Comparison of ENCODE assay signal across 13 cellular contexts in the genomic region with DNA sequence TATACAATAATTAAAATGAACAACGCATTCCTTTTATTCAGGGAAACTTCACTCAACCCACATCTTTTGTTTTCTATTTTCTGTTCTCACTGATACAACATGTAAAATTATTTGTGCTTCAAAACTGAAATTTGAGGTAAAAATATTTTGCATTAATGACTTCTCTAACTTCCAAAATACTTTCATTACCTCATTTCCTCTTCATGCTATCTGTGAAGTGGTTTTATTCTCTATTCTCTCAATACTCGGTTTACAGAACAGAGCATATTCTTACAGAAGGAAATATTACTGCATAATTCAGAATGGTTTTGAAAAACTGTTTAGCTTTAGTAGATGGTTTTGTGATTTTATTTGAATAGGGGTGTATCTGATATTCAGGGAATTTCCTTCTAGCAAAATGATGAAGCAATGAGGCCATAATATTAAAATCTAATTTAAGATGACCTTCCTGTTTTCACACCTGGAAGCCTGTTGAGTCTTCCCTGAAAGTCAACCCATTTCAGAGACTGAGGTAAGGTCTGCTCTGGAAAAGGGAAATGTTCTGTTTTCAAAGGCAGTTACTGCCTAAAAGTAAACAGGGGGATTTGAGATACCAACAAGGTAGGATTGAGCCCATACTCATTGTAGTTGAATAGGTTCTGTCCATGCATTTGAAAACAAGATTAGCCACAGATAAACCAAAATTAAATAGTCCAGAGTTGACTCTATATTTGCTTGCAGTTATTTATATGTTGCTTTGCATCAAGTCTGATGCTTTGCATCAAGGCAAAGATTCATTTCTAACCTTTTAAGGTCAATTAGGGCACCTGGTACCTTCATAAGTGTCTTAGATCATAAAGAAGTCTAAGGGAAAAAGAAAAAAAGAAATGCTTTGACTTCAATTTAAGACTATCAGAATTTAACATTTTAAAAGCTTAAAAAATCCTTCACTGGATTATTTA. TPM values are rescaled to one million over a fixed set of nuclear protein-coding genes. Genes with fewer than 3 reads are reported as not detected.
DNase-seq lines count a peak whose midpoint lies in the region; ATAC-seq, FAIRE-seq and TF ChIP-seq lines count a peak whose summit lies in the region.
"Had no signal": no experiment of that assay in that cellular context is flagged by ENCODE, and none has a peak within 500 bp of the region (broad histone marks: within the 10 kb centered on the region; RNA-seq: fewer than 3 reads in every experiment).

No MANE protein-coding gene starts in this region.

- no peak overlapping the region for H3K4me3 ChIP-seq in keratinocyte (ENCODE audit: control insufficient read depth in 2 of 3, extremely low read depth in 1 of 3, insufficient read depth in 2 of 3, low read depth in 1 of 3, low read length in 3 of 3)
- no peak overlapping the region for H3K4me3 ChIP-seq in mesendoderm (ENCODE audit: low read length)
- H3K4me3 ChIP-seq: A549, lung had no signal

- no peak overlapping the region for H3K56ac ChIP-seq in mesendoderm (ENCODE audit: low read length)

- no peak overlapping the region for H3K27ac ChIP-seq in keratinocyte (ENCODE audit: control insufficient read depth, insufficient read depth, low read length)
- no peak overlapping the region for H3K27ac ChIP-seq in mesendoderm (ENCODE audit: low read depth, low read length)
- H3K27ac ChIP-seq: A549, VCaP had no signal

- TF ChIP-seq CTCF in keratinocyte (optimal IDR thresholded peaks at IDR 0.05 in 1 of 3, IDR thresholded peaks at IDR 0.05 in 1 of 3, conservative IDR thresholded peaks at IDR 0.05 in 1 of 3; ENCODE audit: extremely low read depth in 1 of 3, insufficient read depth in 2 of 3, low read length in 3 of 3), result no peak

- H3K9me1 ChIP-seq in keratinocyte (ENCODE audit: control insufficient read depth, extremely low read depth, insufficient read depth, low read length), result no peaks in the 10 kb centered on the region

- WGBS in mesendoderm (ENCODE audit: extremely low coverage, insufficient coverage, low lambda C conversion rate), result 100% methylated on average over 1 of the region's 2 CpGs

- H3K36me3 ChIP-seq in keratinocyte (ENCODE audit: control insufficient read depth in 2 of 2, extremely low read depth in 1 of 2, insufficient read depth in 2 of 2, low read length in 2 of 2), result no peaks in the 10 kb centered on the region
- H3K36me3 ChIP-seq in mesendoderm (ENCODE audit: control insufficient read depth, insufficient read depth, low read length), result no peaks in the 10 kb centered on the region

- H2BK15ac ChIP-seq in mesendoderm (replicated peaks; ENCODE audit: low read depth), result no peak overlapping the region

- dilution Hi-C loops in keratinocyte (cut with MboI; ENCODE audit: extremely low pct_ligation_motif_present, low sequenced_read_pairs), result no loop called here

- H3K79me2 ChIP-seq in keratinocyte (ENCODE audit: control insufficient read depth, insufficient read depth, low read length) (no peaks in the 10 kb centered on the region), mesendoderm (ENCODE audit: control insufficient read depth, insufficient read depth, low read length) (no peaks in the 10 kb centered on the region)

- FAIRE-seq in keratinocyte (lab: Jason Lieb, UNC), result peak; percentile 34
- FAIRE-seq: A549 had no signal

- H3K4ac ChIP-seq in mesendoderm (ENCODE audit: low read depth, low read length), result no peak overlapping the region

- no peak overlapping the region for H2BK120ac ChIP-seq in mesendoderm (ENCODE audit: low read depth, low read length)

- H2AK5ac ChIP-seq in mesendoderm (ENCODE audit: low read length), result no peak overlapping the region

- no peak overlapping the region for H3K23ac ChIP-seq in mesendoderm (ENCODE audit: low read length)

- H3K9me3 ChIP-seq in keratinocyte (ENCODE audit: control insufficient read depth, low read depth, low read length), result no peaks in the 10 kb centered on the region
- H3K9me3 ChIP-seq: A549 had no signal

- H4K5ac ChIP-seq in mesendoderm (ENCODE audit: low read length), result no peak overlapping the region

- H3K9ac ChIP-seq in keratinocyte (ENCODE audit: control insufficient read depth, extremely low read depth, insufficient read depth, low read length), result no peak overlapping the region
- H3K9ac ChIP-seq in mesendoderm (ENCODE audit: low read length), result no peak overlapping the region

- H3K4me1 ChIP-seq in keratinocyte (ENCODE audit: control insufficient read depth, extremely low read depth, insufficient read depth, low read length), result peaks cover 10% of the 10 kb centered on the region
- H3K4me1 ChIP-seq in mesendoderm (ENCODE audit: control insufficient read depth, low read depth, low read length), result no peaks in the 10 kb centered on the region

- ATAC-seq in activated CD4-positive, CD25-positive, alpha-beta regulatory T cell treated with anti-CD3 and anti-CD28 coated beads, Interleukin-2, amount 50 U/mL, for 24 hours, result peak; percentile 23 to 44
- peak; percentile 70 for ATAC-seq in GM21515 (IDR thresholded peaks at IDR 0.05; ENCODE audit: unreplicated experiment)
- peak; percentile 82 for ATAC-seq in HG03354 (IDR thresholded peaks at IDR 0.05; ENCODE audit: poor library complexity, severe bottlenecking, unreplicated experiment)
- no peak for ATAC-seq in SK-N-SH treated with all-trans-retinoic acid at 6 μM for 48 hours
- ATAC-seq: A549, right cardiac atrium had no signal

- H4K8ac ChIP-seq in mesendoderm (ENCODE audit: low read depth, low read length), result no peak overlapping the region

- no peaks in the 10 kb centered on the region for H3K79me1 ChIP-seq in mesendoderm (ENCODE audit: low read length)

- H3K27me3 ChIP-seq in keratinocyte (ENCODE audit: control insufficient read depth, extremely low read depth, insufficient read depth, low read length) (no peaks in the 10 kb centered on the region), mesendoderm (ENCODE audit: insufficient read depth, low read length, poor library complexity) (no peaks in the 10 kb centered on the region)

- H3K4me2 ChIP-seq in keratinocyte (ENCODE audit: control insufficient read depth, extremely low read depth, insufficient read depth, low read depth, low read length) (no peak overlapping the region), mesendoderm (ENCODE audit: low read length) (no peak overlapping the region)
- H3K4me2 ChIP-seq: A549 had no signal

- no peak overlapping the region for H2AFZ ChIP-seq in keratinocyte (ENCODE audit: control insufficient read depth, low read length)

- H4K20me1 ChIP-seq in keratinocyte (ENCODE audit: control insufficient read depth, extremely low read depth, insufficient read depth, low read length), result no peaks in the 10 kb centered on the region

- DNase-seq in activated CD4-positive, CD25-positive, alpha-beta regulatory T cell treated with anti-CD3 and anti-CD28 coated beads, Interleukin-2, amount 50 U/mL, for 72 hours, result no peak
- DNase-seq in keratinocyte (ENCODE audit: low read depth, low spot score), result no peak
- no peak for DNase-seq in mesendoderm
- no peak for DNase-seq in stimulated activated CD4-positive, alpha-beta T cell treated with anti-CD3 and anti-CD28 coated beads, Interleukin-2, amount 100 ng/mL, for 48 hours
- DNase-seq: NCI-H524 treated with DMSO at 0.1 percent for 48 hours, right cardiac atrium had no signal

- no peak overlapping the region for H2BK5ac ChIP-seq in mesendoderm (ENCODE audit: low read length)

- no peak overlapping the region for H3K18ac ChIP-seq in mesendoderm (ENCODE audit: low read length)

TF ChIP-seq in SK-N-SH treated with all-trans-retinoic acid at 6 μM for 48 hours, 23 proteins besides CTCF, POLR2A, EP300 and RAD21:
- TF ChIP-seq ZNF8 (CRISPR knock-in tag; IDR thresholded peaks at IDR 0.05), result no peak
TF ChIP-seq in SK-N-SH treated with all-trans-retinoic acid at 6 μM for 48 hours: peak in this region for 0.

RNA-seq across cellular contexts. Expression of gene PEX13, which starts 50.8 kb away (rescaled TPM):
- 23.0 to 38.5 TPM (median 35.9 TPM) in 3 replicates for polyA plus RNA-seq in keratinocyte
- 67.1 TPM for polyA plus RNA-seq in keratinocyte (2011; ENCODE audit: low read depth)
- 12.2 and 21.4 TPM in 2 replicates for polyA plus RNA-seq in keratinocyte (2011; cell fraction: cytosol; rRNA removed)
- 19.8 and 24.9 TPM in 2 replicates for polyA plus RNA-seq in keratinocyte (2011; cell fraction: nucleus; rRNA removed)
- polyA plus RNA-seq in keratinocyte (2012; ENCODE audit: low replicate concordance), result 17.9 and 18.8 TPM in 2 replicates
- polyA minus RNA-seq in keratinocyte, result 14.7 to 50.2 TPM (median 36.6 TPM) in 3 replicates
- 12.3 TPM for polyA minus RNA-seq in keratinocyte (2011; cell fraction: cytosol; rRNA and poly(A)+ RNA removed)
- 32.1 and 41.7 TPM in 2 replicates for polyA minus RNA-seq in keratinocyte (2011; cell fraction: nucleus; rRNA and poly(A)+ RNA removed)
- 9.3 TPM for polyA plus RNA-seq in mesendoderm (2013, experiment 1 of 2)
- 9.5 TPM for polyA plus RNA-seq in mesendoderm (2013, experiment 2 of 2)

RNA-seq across cellular contexts. Expression of gene PUS10, which starts 51.3 kb away (rescaled TPM):
- 3.3 to 4.8 TPM (median 4.8 TPM) in 3 replicates for polyA plus RNA-seq in keratinocyte
- polyA plus RNA-seq in keratinocyte (2011; ENCODE audit: low read depth), result 5.6 TPM
- polyA plus RNA-seq in keratinocyte (2011; cell fraction: cytosol; rRNA removed), result 2.2 and 3.7 TPM in 2 replicates
- 5.6 and 7.9 TPM in 2 replicates for polyA plus RNA-seq in keratinocyte (2011; cell fraction: nucleus; rRNA removed)
- 3.1 and 5.1 TPM in 2 replicates for polyA plus RNA-seq in keratinocyte (2012; ENCODE audit: low replicate concordance)
- 3.0 to 5.0 TPM (median 4.3 TPM) in 3 replicates for polyA minus RNA-seq in keratinocyte
- polyA minus RNA-seq in keratinocyte (2011; cell fraction: cytosol; rRNA and poly(A)+ RNA removed), result 4.6 TPM
- 3.3 and 4.2 TPM in 2 replicates for polyA minus RNA-seq in keratinocyte (2011; cell fraction: nucleus; rRNA and poly(A)+ RNA removed)
- 1.6 TPM for polyA plus RNA-seq in mesendoderm (2013, experiment 1 of 2)
- polyA plus RNA-seq in mesendoderm (2013, experiment 2 of 2), result 1.6 TPM
